ENCODE assay signal across 9 cellular contexts in the genomic region with DNA sequence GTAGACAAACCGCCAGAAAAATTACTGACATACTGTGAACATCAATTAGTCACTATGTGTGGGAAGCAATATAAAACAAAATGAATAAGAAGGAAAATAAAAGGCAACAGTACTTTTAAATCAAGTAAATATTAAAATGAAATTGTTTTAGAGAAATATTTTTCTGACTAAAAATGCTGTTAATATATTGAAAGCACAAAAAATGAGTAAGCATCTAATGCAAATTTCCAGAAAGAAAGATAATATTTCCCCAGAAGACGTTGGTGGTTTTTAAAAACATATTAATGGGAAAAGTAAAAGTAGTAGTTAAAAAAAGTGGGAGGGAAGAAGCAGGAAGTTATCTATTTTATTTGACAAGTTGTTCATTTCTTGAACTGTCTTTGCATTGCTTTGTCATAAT. TPM values are rescaled to one million over a fixed set of nuclear protein-coding genes. Genes with fewer than 3 reads are reported as not detected.
"Had no signal": no experiment of that assay in that cellular context is flagged by ENCODE, and none has a peak within 500 bp of the region (broad histone marks: within the 10 kb centered on the region; RNA-seq: fewer than 3 reads in every experiment).

No MANE protein-coding gene starts in this region.

- H3K9me3 ChIP-seq: HAP-1 had no signal

- H3K4me3 ChIP-seq: HAP-1 had no signal

- H3K4me2 ChIP-seq: KMS-11 had no signal

- H3K9ac ChIP-seq: KMS-11 had no signal

- DNase-seq: GOT3, H7, HFFc6, IMR-90, KBM-7 had no signal

- ATAC-seq: HCT116 had no signal

- H3K36me3 ChIP-seq: HAP-1 had no signal

- H3K27ac ChIP-seq: HL-60, KMS-11 had no signal

RNA-seq across cellular contexts. Expression of a gene that starts 16.5 kb away (rescaled TPM):
- total RNA-seq: H7, HFFc6, IMR-90 had no signal
- polyA plus RNA-seq: IMR-90 had no signal
